ENCODE assay signal across 8 cellular contexts in the genomic region with DNA sequence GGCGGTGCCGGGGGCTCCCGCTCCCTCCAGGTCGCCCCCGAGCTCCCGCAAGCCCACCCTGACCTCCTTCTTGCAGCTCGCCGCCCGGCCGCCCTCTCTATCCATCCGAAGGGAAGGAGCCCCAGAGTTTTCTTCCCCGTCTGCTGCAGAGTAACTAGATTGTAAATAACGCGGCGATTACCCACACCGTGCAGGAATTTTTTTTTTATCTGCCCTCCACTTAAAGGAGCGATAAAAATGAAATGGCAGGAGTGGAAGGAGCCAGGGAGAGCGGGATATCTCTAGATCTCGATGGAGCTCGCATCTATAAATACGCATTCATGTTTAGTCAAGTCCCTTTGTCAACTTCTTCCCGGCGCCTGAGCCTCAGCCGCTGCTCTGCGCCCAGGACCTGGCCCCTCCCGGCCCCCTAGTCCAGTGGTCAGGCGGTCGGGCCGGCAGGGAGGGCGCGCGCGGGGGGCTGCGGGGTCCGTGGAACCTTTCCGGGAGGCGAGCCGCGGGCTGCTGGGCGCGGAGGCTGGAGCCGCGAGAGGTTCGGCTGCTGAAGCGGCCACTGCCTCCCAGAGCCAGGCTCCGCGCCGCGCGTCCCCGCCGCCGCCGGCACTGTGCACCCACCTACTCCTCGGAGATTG.
DNase-seq lines count a peak whose midpoint lies in the region; ATAC-seq and TF ChIP-seq lines count a peak whose summit lies in the region.

No MANE protein-coding gene starts in this region.

- ATAC-seq in HG03432 (IDR thresholded peaks at IDR 0.05; ENCODE audit: unreplicated experiment): peak; percentile 24
- no peak for ATAC-seq in activated CD8-positive, alpha-beta T cell treated with anti-CD3 and anti-CD28 coated beads for 36 hours
- ATAC-seq in HG03571 (IDR thresholded peaks at IDR 0.05; ENCODE audit: unreplicated experiment): no peak
- ATAC-seq in GM21515 (IDR thresholded peaks at IDR 0.05; ENCODE audit: unreplicated experiment): no peak

- POLR2A ChIA-PET in activated CD8-positive, alpha-beta T cell treated with anti-CD3 and anti-CD28 coated beads for 36 hours (lab: Charles Lee): no interaction called here

- DNase-seq in Caki2 (ENCODE audit: low read depth) (peak; percentile 38), glutamatergic neuron (peak; percentile 72), occipital lobe (lab: John Stamatoyannopoulos, UW) (peak; percentile 49), NCI-H2107 (lab: John Stamatoyannopoulos, UW) (no peak)
- peak; percentile 2 for DNase-seq in activated CD8-positive, alpha-beta T cell treated with anti-CD3 and anti-CD28 coated beads for 36 hours

- peaks cover 52% of the 10 kb centered on the region for H3K27me3 Mint-ChIP-seq in activated CD8-positive, alpha-beta T cell treated with anti-CD3 and anti-CD28 coated beads for 36 hours
- peaks cover 18% of the 10 kb centered on the region for H3K27me3 Mint-ChIP-seq in glutamatergic neuron (ENCODE audit: unreplicated experiment)

- no peak overlapping the region for H3K27ac Mint-ChIP-seq in activated CD8-positive, alpha-beta T cell treated with anti-CD3 and anti-CD28 coated beads for 36 hours
- H3K27ac Mint-ChIP-seq in glutamatergic neuron (ENCODE audit: unreplicated experiment): peak overlapping the region; percentile 97

- peaks cover 11% of the 10 kb centered on the region for H3K4me1 Mint-ChIP-seq in activated CD8-positive, alpha-beta T cell treated with anti-CD3 and anti-CD28 coated beads for 36 hours (ENCODE audit: low read depth)
- H3K4me1 Mint-ChIP-seq in glutamatergic neuron (ENCODE audit: low read depth, unreplicated experiment): peaks cover 15% of the 10 kb centered on the region

- H3K4me3 Mint-ChIP-seq in activated CD8-positive, alpha-beta T cell treated with anti-CD3 and anti-CD28 coated beads for 36 hours: peak overlapping the region; percentile 57
- H3K4me3 Mint-ChIP-seq in glutamatergic neuron (ENCODE audit: unreplicated experiment): peak overlapping the region; percentile 98

- H3K9me3 Mint-ChIP-seq in activated CD8-positive, alpha-beta T cell treated with anti-CD3 and anti-CD28 coated beads for 36 hours: no peaks in the 10 kb centered on the region
- peaks cover 17% of the 10 kb centered on the region for H3K9me3 Mint-ChIP-seq in glutamatergic neuron (ENCODE audit: unreplicated experiment)

- CTCF ChIA-PET in activated CD8-positive, alpha-beta T cell treated with anti-CD3 and anti-CD28 coated beads for 36 hours (lab: Charles Lee): no interaction called here

- no peak for TF ChIP-seq CTCF in activated CD8-positive, alpha-beta T cell treated with anti-CD3 and anti-CD28 coated beads for 36 hours (IDR thresholded peaks at IDR 0.05)
- TF ChIP-seq CTCF in glutamatergic neuron (IDR thresholded peaks at IDR 0.05; ENCODE audit: partially characterized antibody, unreplicated experiment): no peak

- intact Hi-C loops in activated CD8-positive, alpha-beta T cell treated with anti-CD3 and anti-CD28 coated beads for 36 hours (cut with micrococcal nuclease): no loop called here

- in situ Hi-C loops in Caki2 (cut with HindIII; ENCODE audit: low pct_unique_long_range_greater_than_20kb, low sequenced_read_pairs): no loop called here

- H3K36me3 Mint-ChIP-seq in activated CD8-positive, alpha-beta T cell treated with anti-CD3 and anti-CD28 coated beads for 36 hours (ENCODE audit: low read depth): no peaks in the 10 kb centered on the region
- no peaks in the 10 kb centered on the region for H3K36me3 Mint-ChIP-seq in glutamatergic neuron (ENCODE audit: unreplicated experiment)
